ENCODE assay signal across 18 cellular contexts in the genomic region with DNA sequence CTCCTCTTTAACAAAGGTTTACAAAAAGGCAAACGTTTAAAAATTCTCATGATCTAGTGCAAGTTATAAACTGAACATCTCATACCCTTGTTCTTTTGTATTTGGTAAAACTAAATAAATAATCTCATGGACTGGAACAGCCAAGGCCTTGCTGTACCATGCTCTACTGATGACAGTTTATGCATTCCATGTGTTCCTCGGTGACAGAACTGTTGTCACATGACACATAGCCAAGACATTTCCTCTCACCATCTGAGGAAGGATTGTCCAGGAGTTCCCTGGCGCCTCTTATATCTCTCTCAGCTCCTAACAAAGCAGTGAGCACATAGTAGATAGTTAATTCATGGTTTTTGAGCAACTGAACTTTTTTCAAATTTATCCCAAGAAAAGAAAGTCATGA. TPM values are rescaled to one million over a fixed set of nuclear protein-coding genes. Genes with fewer than 3 reads are reported as not detected.
DNase-seq lines count a peak whose midpoint lies in the region; ATAC-seq and TF ChIP-seq lines count a peak whose summit lies in the region.
"Had no signal": no experiment of that assay in that cellular context is flagged by ENCODE, and none has a peak within 500 bp of the region (broad histone marks: within the 10 kb centered on the region; RNA-seq: fewer than 3 reads in every experiment).

No MANE protein-coding gene starts in this region.

- no peak overlapping the region for H3K4me3 ChIP-seq in choroid plexus epithelial cell (ENCODE audit: low read depth, low read length)
- H3K4me3 ChIP-seq: A549 had no signal

- DNase-seq in AG20443 (ENCODE audit: low spot score) (peak; percentile 51), M059J (ENCODE audit: low read depth) (peak; percentile 54), choroid plexus epithelial cell (ENCODE audit: low read depth) (peak; percentile 30), myocyte (ENCODE audit: low read depth) (peak; percentile 25)
- DNase-seq: BE2C; CD4-positive, alpha-beta memory T cell; DMS79; NCI-H146; NCI-H2107; NCI-H345; NCI-H526 treated with DMSO at 0.1 percent for 48 hours; OCI-M1 had no signal

- ATAC-seq in HG02759 (IDR thresholded peaks at IDR 0.05; ENCODE audit: unreplicated experiment) (no peak), GM18873 (IDR thresholded peaks at IDR 0.05; ENCODE audit: low FRiP score, unreplicated experiment) (no peak), GM18858 (IDR thresholded peaks at IDR 0.05; ENCODE audit: unreplicated experiment) (no peak)
- ATAC-seq: A549 had no signal

- no peak for TF ChIP-seq CTCF in choroid plexus epithelial cell (conservative IDR thresholded peaks at IDR 0.05; ENCODE audit: low read depth, low read length)

RNA-seq across cellular contexts. Expression of gene CCDC83, which starts 12.6 kb away (rescaled TPM):
- 0.05 TPM in 1 of 2 replicates, not detected in the other for total RNA-seq in M059J (2014; rRNA removed; shearing (Covaris generic))
- not detected in 2 replicates for total RNA-seq in myocyte
- not detected for polyA plus RNA-seq in myocyte (2012)
- total RNA-seq: CD4-positive, alpha-beta memory T cell; H4; HT-29 had no signal
- polyA plus RNA-seq: A549; CD4-positive, alpha-beta memory T cell had no signal

RNA-seq across cellular contexts. Expression of gene SYTL2, which starts 56.8 kb away (rescaled TPM):
- total RNA-seq in M059J (2014; rRNA removed; shearing (Covaris generic)), result 46.8 and 80.3 TPM in 2 replicates
- total RNA-seq in myocyte, result 181 and 225 TPM in 2 replicates
- polyA plus RNA-seq in myocyte (2012), result 81.2 TPM
